Comparison of ENCODE assay signal across 1 cellular context in the genomic region with DNA sequence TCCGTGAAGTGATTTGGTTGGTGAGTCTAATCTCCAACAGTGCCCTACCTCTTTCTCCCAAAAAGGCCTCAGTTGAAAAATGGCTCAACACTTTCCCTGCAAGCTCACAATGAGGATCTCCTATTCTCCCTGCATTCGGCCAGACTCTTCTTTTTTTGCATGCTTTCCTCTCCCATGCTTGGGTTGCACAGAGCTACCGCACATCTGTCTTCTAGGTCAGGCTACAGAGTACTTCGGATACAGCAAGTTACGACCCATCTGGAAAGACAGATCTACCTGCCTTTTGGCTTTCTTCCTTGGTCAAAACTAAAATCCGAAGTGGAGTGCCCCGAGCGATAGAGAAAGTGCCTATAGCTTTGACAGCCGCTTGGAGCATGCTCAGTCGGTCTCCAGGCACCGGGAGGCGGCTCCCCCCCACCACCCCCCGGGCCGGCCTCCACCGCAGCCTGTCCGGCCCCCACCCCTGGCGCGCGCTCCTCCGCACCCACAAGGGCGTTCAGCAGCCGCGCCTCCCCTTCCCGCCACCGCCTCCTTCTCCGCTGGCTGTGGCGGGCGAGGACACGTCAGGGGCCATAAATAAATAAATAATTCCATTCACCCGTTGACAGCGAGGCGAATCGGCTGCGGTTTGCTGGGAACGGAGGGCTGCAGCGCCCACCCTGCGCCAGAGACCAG.
TF ChIP-seq lines count a peak whose summit lies in the region.

A gene with protein sequence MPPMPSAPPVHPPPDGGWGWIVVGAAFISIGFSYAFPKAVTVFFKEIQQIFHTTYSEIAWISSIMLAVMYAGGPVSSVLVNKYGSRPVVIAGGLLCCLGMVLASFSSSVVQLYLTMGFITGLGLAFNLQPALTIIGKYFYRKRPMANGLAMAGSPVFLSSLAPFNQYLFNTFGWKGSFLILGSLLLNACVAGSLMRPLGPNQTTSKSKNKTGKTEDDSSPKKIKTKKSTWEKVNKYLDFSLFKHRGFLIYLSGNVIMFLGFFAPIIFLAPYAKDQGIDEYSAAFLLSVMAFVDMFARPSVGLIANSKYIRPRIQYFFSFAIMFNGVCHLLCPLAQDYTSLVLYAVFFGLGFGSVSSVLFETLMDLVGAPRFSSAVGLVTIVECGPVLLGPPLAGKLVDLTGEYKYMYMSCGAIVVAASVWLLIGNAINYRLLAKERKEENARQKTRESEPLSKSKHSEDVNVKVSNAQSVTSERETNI (plus strand): TSS at position 473 of the 675 bp plus-strand sequence. CDS start 108,773 bp downstream, outside the sequence.

TF ChIP-seq in HEK293, 187 proteins besides CTCF, POLR2A, EP300 and RAD21 (continued from another document and continues in another):
- TF ChIP-seq, protein P1, sequence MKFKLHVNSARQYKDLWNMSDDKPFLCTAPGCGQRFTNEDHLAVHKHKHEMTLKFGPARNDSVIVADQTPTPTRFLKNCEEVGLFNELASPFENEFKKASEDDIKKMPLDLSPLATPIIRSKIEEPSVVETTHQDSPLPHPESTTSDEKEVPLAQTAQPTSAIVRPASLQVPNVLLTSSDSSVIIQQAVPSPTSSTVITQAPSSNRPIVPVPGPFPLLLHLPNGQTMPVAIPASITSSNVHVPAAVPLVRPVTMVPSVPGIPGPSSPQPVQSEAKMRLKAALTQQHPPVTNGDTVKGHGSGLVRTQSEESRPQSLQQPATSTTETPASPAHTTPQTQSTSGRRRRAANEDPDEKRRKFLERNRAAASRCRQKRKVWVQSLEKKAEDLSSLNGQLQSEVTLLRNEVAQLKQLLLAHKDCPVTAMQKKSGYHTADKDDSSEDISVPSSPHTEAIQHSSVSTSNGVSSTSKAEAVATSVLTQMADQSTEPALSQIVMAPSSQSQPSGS (tag by site-specific recombination; IDR thresholded peaks at IDR 0.05; ENCODE audit: low read depth): no peak
- TF ChIP-seq ZNF391 (tag by site-specific recombination; IDR thresholded peaks at IDR 0.05; ENCODE audit: borderline replicate concordance, low read depth) (no peak), ZNF426 (tag by site-specific recombination; IDR thresholded peaks at IDR 0.05) (no peak), ZBTB21 (tag by site-specific recombination; IDR thresholded peaks at IDR 0.05) (no peak), IKZF3 (tag by site-specific recombination; IDR thresholded peaks at IDR 0.05) (no peak), ZNF133 (tag by site-specific recombination; IDR thresholded peaks at IDR 0.05) (no peak), ZNF350 (tag by site-specific recombination; IDR thresholded peaks at IDR 0.05) (no peak), ZFP41 (tag by site-specific recombination; IDR thresholded peaks at IDR 0.05; ENCODE audit: borderline replicate concordance) (no peak), RBAK (tag by site-specific recombination; IDR thresholded peaks at IDR 0.05) (no peak), ZNF366 (tag by site-specific recombination; conservative IDR thresholded peaks at IDR 0.05) (peak; percentile 58; the same call in 1 of the 2 replicates), ZNF121 (tag by site-specific recombination; IDR thresholded peaks at IDR 0.05) (no peak), ZNF785 (tag by site-specific recombination; IDR thresholded peaks at IDR 0.05) (no peak), ZBTB17 (tag by site-specific recombination; IDR thresholded peaks at IDR 0.05) (peak; percentile 64), ZSCAN23 (tag by site-specific recombination; IDR thresholded peaks at IDR 0.05) (no peak), ZNF114 (tag by site-specific recombination; IDR thresholded peaks at IDR 0.05) (no peak), ZNF292 (tag by site-specific recombination; IDR thresholded peaks at IDR 0.05; ENCODE audit: borderline replicate concordance, low read depth) (no peak), ZBTB8A (tag by site-specific recombination; IDR thresholded peaks at IDR 0.05) (peak; percentile 47; the same call in 1 of the 2 replicates), ZNF221 (tag by site-specific recombination; IDR thresholded peaks at IDR 0.05; ENCODE audit: borderline replicate concordance) (no peak), ZNF677 (tag by site-specific recombination; IDR thresholded peaks at IDR 0.05) (no peak), SCRT2 (tag by site-specific recombination; IDR thresholded peaks at IDR 0.05) (no peak), ZNF571 (tag by site-specific recombination; IDR thresholded peaks at IDR 0.05) (no peak), SCRT1 (tag by site-specific recombination; IDR thresholded peaks at IDR 0.05; ENCODE audit: borderline replicate concordance) (no peak), ZNF561 (tag by site-specific recombination; IDR thresholded peaks at IDR 0.05; ENCODE audit: borderline replicate concordance) (no peak), ZNF768 (tag by site-specific recombination; IDR thresholded peaks at IDR 0.05) (no peak), ZNF138 (tag by site-specific recombination; IDR thresholded peaks at IDR 0.05; ENCODE audit: borderline replicate concordance) (no peak), ZNF146 (tag by site-specific recombination; IDR thresholded peaks at IDR 0.05) (no peak), ZNF560 (tag by site-specific recombination; IDR thresholded peaks at IDR 0.05; ENCODE audit: borderline replicate concordance) (no peak), ZFP69B (tag by site-specific recombination; IDR thresholded peaks at IDR 0.05) (no peak), ZNF10 (tag by site-specific recombination; IDR thresholded peaks at IDR 0.05) (no peak), WT1 (tag by site-specific recombination; IDR thresholded peaks at IDR 0.05) (peak; percentile 82), ZNF76 (tag by site-specific recombination; IDR thresholded peaks at IDR 0.05; ENCODE audit: borderline replicate concordance, low read depth) (no peak), PRDM1 (tag by site-specific recombination; IDR thresholded peaks at IDR 0.05) (peak; percentile 83), ZNF529 (tag by site-specific recombination; IDR thresholded peaks at IDR 0.05; ENCODE audit: insufficient replicate concordance) (no peak)
- TF ChIP-seq, protein P2, sequence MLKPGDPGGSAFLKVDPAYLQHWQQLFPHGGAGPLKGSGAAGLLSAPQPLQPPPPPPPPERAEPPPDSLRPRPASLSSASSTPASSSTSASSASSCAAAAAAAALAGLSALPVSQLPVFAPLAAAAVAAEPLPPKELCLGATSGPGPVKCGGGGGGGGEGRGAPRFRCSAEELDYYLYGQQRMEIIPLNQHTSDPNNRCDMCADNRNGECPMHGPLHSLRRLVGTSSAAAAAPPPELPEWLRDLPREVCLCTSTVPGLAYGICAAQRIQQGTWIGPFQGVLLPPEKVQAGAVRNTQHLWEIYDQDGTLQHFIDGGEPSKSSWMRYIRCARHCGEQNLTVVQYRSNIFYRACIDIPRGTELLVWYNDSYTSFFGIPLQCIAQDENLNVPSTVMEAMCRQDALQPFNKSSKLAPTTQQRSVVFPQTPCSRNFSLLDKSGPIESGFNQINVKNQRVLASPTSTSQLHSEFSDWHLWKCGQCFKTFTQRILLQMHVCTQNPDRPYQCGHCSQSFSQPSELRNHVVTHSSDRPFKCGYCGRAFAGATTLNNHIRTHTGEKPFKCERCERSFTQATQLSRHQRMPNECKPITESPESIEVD (tag by site-specific recombination; IDR thresholded peaks at IDR 0.05): no peak
- TF ChIP-seq, protein P3, sequence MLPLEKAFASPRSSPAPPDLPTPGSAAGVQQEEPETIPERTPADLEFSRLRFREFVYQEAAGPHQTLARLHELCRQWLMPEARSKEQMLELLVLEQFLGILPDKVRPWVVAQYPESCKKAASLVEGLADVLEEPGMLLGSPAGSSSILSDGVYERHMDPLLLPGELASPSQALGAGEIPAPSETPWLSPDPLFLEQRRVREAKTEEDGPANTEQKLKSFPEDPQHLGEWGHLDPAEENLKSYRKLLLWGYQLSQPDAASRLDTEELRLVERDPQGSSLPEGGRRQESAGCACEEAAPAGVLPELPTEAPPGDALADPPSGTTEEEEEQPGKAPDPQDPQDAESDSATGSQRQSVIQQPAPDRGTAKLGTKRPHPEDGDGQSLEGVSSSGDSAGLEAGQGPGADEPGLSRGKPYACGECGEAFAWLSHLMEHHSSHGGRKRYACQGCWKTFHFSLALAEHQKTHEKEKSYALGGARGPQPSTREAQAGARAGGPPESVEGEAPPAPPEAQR (tag by site-specific recombination; IDR thresholded peaks at IDR 0.05): no peak
- TF ChIP-seq, protein P4, sequence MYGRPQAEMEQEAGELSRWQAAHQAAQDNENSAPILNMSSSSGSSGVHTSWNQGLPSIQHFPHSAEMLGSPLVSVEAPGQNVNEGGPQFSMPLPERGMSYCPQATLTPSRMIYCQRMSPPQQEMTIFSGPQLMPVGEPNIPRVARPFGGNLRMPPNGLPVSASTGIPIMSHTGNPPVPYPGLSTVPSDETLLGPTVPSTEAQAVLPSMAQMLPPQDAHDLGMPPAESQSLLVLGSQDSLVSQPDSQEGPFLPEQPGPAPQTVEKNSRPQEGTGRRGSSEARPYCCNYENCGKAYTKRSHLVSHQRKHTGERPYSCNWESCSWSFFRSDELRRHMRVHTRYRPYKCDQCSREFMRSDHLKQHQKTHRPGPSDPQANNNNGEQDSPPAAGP (tag by site-specific recombination; IDR thresholded peaks at IDR 0.05): 0 out of 2 replicates have a peak, but pooled peaks have one; percentile 42
- TF ChIP-seq, protein P5, sequence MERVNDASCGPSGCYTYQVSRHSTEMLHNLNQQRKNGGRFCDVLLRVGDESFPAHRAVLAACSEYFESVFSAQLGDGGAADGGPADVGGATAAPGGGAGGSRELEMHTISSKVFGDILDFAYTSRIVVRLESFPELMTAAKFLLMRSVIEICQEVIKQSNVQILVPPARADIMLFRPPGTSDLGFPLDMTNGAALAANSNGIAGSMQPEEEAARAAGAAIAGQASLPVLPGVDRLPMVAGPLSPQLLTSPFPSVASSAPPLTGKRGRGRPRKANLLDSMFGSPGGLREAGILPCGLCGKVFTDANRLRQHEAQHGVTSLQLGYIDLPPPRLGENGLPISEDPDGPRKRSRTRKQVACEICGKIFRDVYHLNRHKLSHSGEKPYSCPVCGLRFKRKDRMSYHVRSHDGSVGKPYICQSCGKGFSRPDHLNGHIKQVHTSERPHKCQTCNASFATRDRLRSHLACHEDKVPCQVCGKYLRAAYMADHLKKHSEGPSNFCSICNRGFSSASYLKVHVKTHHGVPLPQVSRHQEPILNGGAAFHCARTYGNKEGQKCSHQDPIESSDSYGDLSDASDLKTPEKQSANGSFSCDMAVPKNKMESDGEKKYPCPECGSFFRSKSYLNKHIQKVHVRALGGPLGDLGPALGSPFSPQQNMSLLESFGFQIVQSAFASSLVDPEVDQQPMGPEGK (tag by site-specific recombination; IDR thresholded peaks at IDR 0.05): 0 out of 2 replicates have a peak, but pooled peaks have one; percentile 7
- TF ChIP-seq, protein P6, sequence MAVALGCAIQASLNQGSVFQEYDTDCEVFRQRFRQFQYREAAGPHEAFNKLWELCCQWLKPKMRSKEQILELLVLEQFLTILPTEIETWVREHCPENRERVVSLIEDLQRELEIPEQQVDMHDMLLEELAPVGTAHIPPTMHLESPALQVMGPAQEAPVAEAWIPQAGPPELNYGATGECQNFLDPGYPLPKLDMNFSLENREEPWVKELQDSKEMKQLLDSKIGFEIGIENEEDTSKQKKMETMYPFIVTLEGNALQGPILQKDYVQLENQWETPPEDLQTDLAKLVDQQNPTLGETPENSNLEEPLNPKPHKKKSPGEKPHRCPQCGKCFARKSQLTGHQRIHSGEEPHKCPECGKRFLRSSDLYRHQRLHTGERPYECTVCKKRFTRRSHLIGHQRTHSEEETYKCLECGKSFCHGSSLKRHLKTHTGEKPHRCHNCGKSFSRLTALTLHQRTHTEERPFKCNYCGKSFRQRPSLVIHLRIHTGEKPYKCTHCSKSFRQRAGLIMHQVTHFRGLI (tag by site-specific recombination; IDR thresholded peaks at IDR 0.05): no peak
- TF ChIP-seq, protein P7, sequence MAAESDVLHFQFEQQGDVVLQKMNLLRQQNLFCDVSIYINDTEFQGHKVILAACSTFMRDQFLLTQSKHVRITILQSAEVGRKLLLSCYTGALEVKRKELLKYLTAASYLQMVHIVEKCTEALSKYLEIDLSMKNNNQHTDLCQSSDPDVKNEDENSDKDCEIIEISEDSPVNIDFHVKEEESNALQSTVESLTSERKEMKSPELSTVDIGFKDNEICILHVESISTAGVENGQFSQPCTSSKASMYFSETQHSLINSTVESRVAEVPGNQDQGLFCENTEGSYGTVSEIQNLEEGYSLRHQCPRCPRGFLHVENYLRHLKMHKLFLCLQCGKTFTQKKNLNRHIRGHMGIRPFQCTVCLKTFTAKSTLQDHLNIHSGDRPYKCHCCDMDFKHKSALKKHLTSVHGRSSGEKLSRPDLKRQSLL (tag by site-specific recombination; IDR thresholded peaks at IDR 0.05): no peak
- TF ChIP-seq, protein P8, sequence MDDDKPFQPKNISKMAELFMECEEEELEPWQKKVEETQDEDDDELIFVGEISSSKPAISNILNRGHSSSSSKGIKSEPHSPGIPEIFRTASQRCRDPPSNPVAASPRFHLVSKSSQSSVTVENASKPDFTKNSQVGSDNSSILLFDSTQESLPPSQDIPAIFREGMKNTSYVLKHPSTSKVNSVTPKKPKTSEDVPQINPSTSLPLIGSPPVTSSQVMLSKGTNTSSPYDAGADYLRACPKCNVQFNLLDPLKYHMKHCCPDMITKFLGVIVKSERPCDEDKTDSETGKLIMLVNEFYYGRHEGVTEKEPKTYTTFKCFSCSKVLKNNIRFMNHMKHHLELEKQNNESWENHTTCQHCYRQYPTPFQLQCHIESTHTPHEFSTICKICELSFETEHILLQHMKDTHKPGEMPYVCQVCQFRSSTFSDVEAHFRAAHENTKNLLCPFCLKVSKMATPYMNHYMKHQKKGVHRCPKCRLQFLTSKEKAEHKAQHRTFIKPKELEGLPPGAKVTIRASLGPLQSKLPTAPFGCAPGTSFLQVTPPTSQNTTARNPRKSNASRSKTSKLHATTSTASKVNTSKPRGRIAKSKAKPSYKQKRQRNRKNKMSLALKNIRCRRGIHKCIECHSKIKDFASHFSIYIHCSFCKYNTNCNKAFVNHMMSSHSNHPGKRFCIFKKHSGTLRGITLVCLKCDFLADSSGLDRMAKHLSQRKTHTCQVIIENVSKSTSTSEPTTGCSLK (tag by site-specific recombination; IDR thresholded peaks at IDR 0.05): no peak
- TF ChIP-seq, protein P9, sequence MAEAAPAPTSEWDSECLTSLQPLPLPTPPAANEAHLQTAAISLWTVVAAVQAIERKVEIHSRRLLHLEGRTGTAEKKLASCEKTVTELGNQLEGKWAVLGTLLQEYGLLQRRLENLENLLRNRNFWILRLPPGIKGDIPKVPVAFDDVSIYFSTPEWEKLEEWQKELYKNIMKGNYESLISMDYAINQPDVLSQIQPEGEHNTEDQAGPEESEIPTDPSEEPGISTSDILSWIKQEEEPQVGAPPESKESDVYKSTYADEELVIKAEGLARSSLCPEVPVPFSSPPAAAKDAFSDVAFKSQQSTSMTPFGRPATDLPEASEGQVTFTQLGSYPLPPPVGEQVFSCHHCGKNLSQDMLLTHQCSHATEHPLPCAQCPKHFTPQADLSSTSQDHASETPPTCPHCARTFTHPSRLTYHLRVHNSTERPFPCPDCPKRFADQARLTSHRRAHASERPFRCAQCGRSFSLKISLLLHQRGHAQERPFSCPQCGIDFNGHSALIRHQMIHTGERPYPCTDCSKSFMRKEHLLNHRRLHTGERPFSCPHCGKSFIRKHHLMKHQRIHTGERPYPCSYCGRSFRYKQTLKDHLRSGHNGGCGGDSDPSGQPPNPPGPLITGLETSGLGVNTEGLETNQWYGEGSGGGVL (tag by site-specific recombination; IDR thresholded peaks at IDR 0.05): peak; percentile 87
